In the genomic region with DNA sequence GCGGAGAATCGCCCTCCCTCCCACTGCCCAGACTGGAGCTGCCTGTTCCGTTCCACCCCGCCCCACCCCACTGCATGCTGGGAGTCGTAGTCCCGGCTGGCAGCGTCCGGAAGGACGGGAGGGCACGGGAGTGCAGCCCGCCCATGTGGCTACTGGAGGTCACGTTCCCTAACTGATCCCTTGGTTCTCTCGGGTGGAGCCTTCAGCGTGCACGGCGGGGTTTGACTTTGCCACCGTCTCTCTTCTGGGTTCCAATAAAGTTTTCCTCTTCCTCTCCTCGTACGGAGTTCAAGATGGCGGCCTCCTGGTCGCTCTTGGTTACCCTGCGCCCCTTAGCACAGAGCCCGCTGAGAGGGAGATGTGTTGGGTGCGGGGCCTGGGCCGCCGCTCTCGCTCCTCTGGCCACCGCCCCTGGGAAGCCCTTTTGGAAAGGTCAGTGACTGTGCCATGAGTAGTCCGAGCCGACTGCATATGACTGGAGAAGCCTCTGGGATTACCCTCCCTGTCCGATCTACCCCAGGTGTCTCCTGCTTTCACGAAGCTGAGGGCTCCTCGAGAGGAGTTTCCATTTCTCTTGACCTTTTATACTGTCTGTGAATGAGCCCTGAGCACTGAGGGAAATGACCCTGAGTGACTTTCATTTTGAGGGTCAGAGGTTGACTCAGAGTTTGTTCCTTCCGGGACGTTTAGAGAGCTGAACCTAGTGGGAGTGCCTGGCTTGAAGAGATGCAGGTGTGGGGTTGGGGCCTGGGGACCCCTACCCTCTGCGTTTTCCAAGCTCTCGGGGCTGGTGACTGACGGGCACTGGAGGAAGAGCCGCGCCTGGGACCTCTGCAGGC, we compare ENCODE assay signal across 8 cellular contexts. TPM values are rescaled to one million over a fixed set of nuclear protein-coding genes. Genes with fewer than 3 reads are reported as not detected.
DNase-seq lines count a peak whose midpoint lies in the region; ATAC-seq and TF ChIP-seq lines count a peak whose summit lies in the region.

A gene (plus strand): TSS at position 268 of the 839 bp plus-strand sequence. CDS start 26 bp downstream, at position 294.

- H3K27ac ChIP-seq in DND-41 (ENCODE audit: low read length), result peak within 1 kb of the TSS; percentile 99

- H3K36me3 Mint-ChIP-seq in activated T-helper 2 cell treated with anti-CD3 and anti-CD28 coated beads, Interferon-gamma antibody, Interleukin-2, Interleukin-4, amounts not matched to agents 10 μg/mL and 5 μg/mL and 100 μg/mL, durations not matched to agents 14 hours and 24 hours and 36 hours (ENCODE audit: low read depth), result peaks cover 6% of the 10 kb centered on the region
- peaks cover 7% of the 10 kb centered on the region for H3K36me3 Mint-ChIP-seq in natural killer cell

- DNase-seq in DND-41 (peak; percentile 89), KBM-7 (peak; percentile 95), RPMI7951 (ENCODE audit: low read depth) (peak; percentile 89), fibroblast of peridontal ligament (ENCODE audit: extremely low read depth) (peak; percentile 86), natural killer cell (peak; percentile 87)
- DNase-seq in activated T-helper 2 cell treated with anti-CD3 and anti-CD28 coated beads, Interferon-gamma antibody, Interleukin-2, Interleukin-4, amounts not matched to agents 10 μg/mL and 5 μg/mL and 100 μg/mL, durations not matched to agents 14 hours and 24 hours and 36 hours (ENCODE audit: low spot score), result peak; percentile 83
- peak; percentile 75 to 93 (median 85) for DNase-seq in stimulated activated naive CD4-positive, alpha-beta T cell (lab: John Stamatoyannopoulos, UW)

- H2AFZ ChIP-seq in DND-41 (ENCODE audit: low read depth, low read length), result peak within 1 kb of the TSS; percentile 95

- H4K20me1 ChIP-seq in DND-41 (ENCODE audit: insufficient read depth, low read length), result no peaks in the 10 kb centered on the region

- intact Hi-C loops in activated T-helper 2 cell treated with anti-CD3 and anti-CD28 coated beads, Interferon-gamma antibody, Interleukin-2, Interleukin-4, amounts not matched to agents 10 μg/mL and 5 μg/mL and 100 μg/mL, durations not matched to agents 14 hours and 24 hours and 36 hours (cut with micrococcal nuclease), result loop anchor here (1.0 kb wide), 1 partner anchor 34 kb away; a partner anchor contains a TSS
- intact Hi-C loops in natural killer cell (cut with micrococcal nuclease), result loop anchor here (1.0 kb wide), 1 partner anchor 34 kb away; a partner anchor contains a TSS

- peaks cover 23% of the 10 kb centered on the region for H3K4me1 Mint-ChIP-seq in activated T-helper 2 cell treated with anti-CD3 and anti-CD28 coated beads, Interferon-gamma antibody, Interleukin-2, Interleukin-4, amounts not matched to agents 10 μg/mL and 5 μg/mL and 100 μg/mL, durations not matched to agents 14 hours and 24 hours and 36 hours (ENCODE audit: low read depth)
- H3K4me1 Mint-ChIP-seq in natural killer cell, result peaks cover 9 to 11% of the 10 kb centered on the region in 2 donors

- H3K36me3 ChIP-seq in DND-41 (ENCODE audit: insufficient read depth, low read length), result no peaks in the 10 kb centered on the region

- H3K9me3 ChIP-seq in DND-41 (ENCODE audit: insufficient read depth, low read length, severe bottlenecking), result no peaks in the 10 kb centered on the region

- H3K4me1 ChIP-seq in DND-41 (ENCODE audit: insufficient read depth, low read length), result peaks cover 28% of the 10 kb centered on the region

- peak within 1 kb of the TSS; percentile 99 for H3K4me3 Mint-ChIP-seq in activated T-helper 2 cell treated with anti-CD3 and anti-CD28 coated beads, Interferon-gamma antibody, Interleukin-2, Interleukin-4, amounts not matched to agents 10 μg/mL and 5 μg/mL and 100 μg/mL, durations not matched to agents 14 hours and 24 hours and 36 hours (ENCODE audit: low read depth)
- peak within 1 kb of the TSS; percentile 100 for H3K4me3 Mint-ChIP-seq in natural killer cell

- peak within 1 kb of the TSS; percentile 87 for H3K9ac ChIP-seq in DND-41 (ENCODE audit: low read depth, low read length)

- in situ Hi-C loops in KBM-7 (cut with MboI; ENCODE audit: low pct_unique_long_range_greater_than_20kb, low sequenced_read_pairs), result no loop called here

- TF ChIP-seq CTCF in DND-41 (IDR thresholded peaks at IDR 0.05; ENCODE audit: borderline replicate concordance, extremely low read depth, low read length, poor library complexity, severe bottlenecking) (peak; percentile 0), natural killer cell (IDR thresholded peaks at IDR 0.05) (no peak)

- H3K27me3 ChIP-seq in DND-41 (ENCODE audit: insufficient read depth, low read length, poor library complexity), result no peaks in the 10 kb centered on the region

- peak within 1 kb of the TSS; percentile 70 to 74 for H3K4me3 ChIP-seq in DND-41 (ENCODE audit: low read depth in 1 of 2, low read length in 2 of 2)

- ATAC-seq in DND-41 (ENCODE audit: insufficient read depth, low read depth) (peak; percentile 91), GM21723 (IDR thresholded peaks at IDR 0.05; ENCODE audit: unreplicated experiment) (peak; percentile 90), natural killer cell (peak; percentile 93 to 98 (median 95))

- H3K27me3 Mint-ChIP-seq in activated T-helper 2 cell treated with anti-CD3 and anti-CD28 coated beads, Interferon-gamma antibody, Interleukin-2, Interleukin-4, amounts not matched to agents 10 μg/mL and 5 μg/mL and 100 μg/mL, durations not matched to agents 14 hours and 24 hours and 36 hours (ENCODE audit: low read depth), result no peaks in the 10 kb centered on the region
- H3K27me3 Mint-ChIP-seq in natural killer cell (ENCODE audit: low read depth in 2 of 2), result no peaks in the 10 kb centered on the region

- H3K79me2 ChIP-seq in DND-41 (ENCODE audit: insufficient read depth, low read length), result peaks cover 39% of the 10 kb centered on the region

- H3K9me3 Mint-ChIP-seq in activated T-helper 2 cell treated with anti-CD3 and anti-CD28 coated beads, Interferon-gamma antibody, Interleukin-2, Interleukin-4, amounts not matched to agents 10 μg/mL and 5 μg/mL and 100 μg/mL, durations not matched to agents 14 hours and 24 hours and 36 hours, result no peaks in the 10 kb centered on the region
- no peaks in the 10 kb centered on the region for H3K9me3 Mint-ChIP-seq in natural killer cell

- peak within 1 kb of the TSS; percentile 75 for H3K4me2 ChIP-seq in DND-41 (ENCODE audit: insufficient read depth, low read length)

- H3K27ac Mint-ChIP-seq in activated T-helper 2 cell treated with anti-CD3 and anti-CD28 coated beads, Interferon-gamma antibody, Interleukin-2, Interleukin-4, amounts not matched to agents 10 μg/mL and 5 μg/mL and 100 μg/mL, durations not matched to agents 14 hours and 24 hours and 36 hours, result peak within 1 kb of the TSS; percentile 100
- peak within 1 kb of the TSS; percentile 99 for H3K27ac Mint-ChIP-seq in natural killer cell

RNA-seq across cellular contexts. Expression of the gene that starts here (rescaled TPM):
- 4.0 and 4.4 TPM in 2 replicates for total RNA-seq in RPMI7951 (2014; rRNA removed; shearing (Covaris generic))
- total RNA-seq in activated T-helper 2 cell treated with anti-CD3 and anti-CD28 coated beads, Interferon-gamma antibody, Interleukin-2, Interleukin-4, amounts not matched to agents 10 μg/mL and 5 μg/mL and 100 μg/mL, durations not matched to agents 14 hours and 24 hours and 36 hours, result 4.7 and 5.5 TPM in 2 replicates
- 1 to 10 TPM; 4.8 to 9.2 (median 5.2) TPM for total RNA-seq in natural killer cell

Comparison
In these comparisons a context has a peak if more than half of its experiments do, and no peak if none do; other contexts are left out.
1. Peak in every context shown above with its lines: DNase-seq, ATAC-seq, H3K4me3 ChIP-seq and H3K27ac ChIP-seq.